8 cellular contexts compared by ENCODE assay signal in the genomic region with DNA sequence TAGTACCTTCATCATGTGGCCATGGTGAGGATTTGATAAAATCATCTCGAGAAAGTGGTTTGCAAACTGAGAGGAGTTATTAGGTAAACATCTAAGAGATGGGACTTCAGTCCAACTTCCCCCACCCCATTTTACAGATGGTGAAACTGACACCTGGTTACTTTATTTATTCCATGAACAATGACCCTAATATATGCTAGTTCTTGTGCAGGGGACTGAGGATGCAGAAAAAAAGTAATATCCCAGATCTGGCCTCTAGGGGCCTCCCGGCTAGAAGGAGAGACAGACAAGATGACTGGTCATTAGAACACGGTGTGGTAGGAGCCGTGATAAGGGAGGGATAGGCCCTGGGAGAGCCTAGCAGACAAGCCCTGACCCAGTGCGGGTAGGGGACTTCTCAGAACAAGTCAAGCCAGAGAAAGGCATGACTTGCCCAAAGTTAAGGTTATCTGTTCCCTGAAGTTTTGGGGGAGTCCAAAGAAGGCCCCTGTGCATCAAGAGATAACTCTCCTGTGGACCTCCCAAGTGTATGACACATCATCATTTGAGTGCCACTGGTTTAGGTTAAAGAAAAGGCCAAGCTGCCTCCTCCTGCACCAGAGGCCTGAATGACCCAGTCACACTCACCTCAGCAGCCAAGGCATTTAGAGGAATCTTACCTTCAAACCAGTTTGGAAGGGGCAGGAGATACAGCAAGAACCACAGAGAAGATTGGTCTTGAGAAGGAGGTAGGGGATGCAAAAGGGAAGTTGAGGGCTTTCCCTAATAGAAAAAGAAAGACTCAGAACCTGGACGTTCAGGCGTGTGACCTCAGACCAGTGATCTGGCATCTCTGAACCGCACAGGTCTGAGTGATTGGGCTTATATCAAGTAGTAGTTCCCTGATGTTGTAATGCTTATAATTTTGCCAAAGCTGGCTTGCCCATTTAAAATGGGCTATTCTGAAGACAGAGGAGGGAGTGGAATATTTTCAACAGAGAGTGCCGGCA. TPM values are rescaled to one million over a fixed set of nuclear protein-coding genes. Genes with fewer than 3 reads are reported as not detected.
DNase-seq lines count a peak whose midpoint lies in the region; ATAC-seq and TF ChIP-seq lines count a peak whose summit lies in the region.

No MANE protein-coding gene starts in this region.

- POLR2A ChIA-PET in naive thymus-derived CD4-positive, alpha-beta T cell (lab: Charles Lee): no interaction called here

- no peaks in the 10 kb centered on the region for H3K9me3 ChIP-seq in naive thymus-derived CD4-positive, alpha-beta T cell (ENCODE audit: control insufficient read depth in 2 of 3, low read length in 3 of 3)

- ATAC-seq in effector memory CD8-positive, alpha-beta T cell (replicated peaks): peak; percentile 31
- ATAC-seq in naive thymus-derived CD4-positive, alpha-beta T cell: peak; percentile 33
- ATAC-seq in HG02973 (IDR thresholded peaks at IDR 0.05; ENCODE audit: unreplicated experiment): no peak

- no peaks in the 10 kb centered on the region for H3K9me3 Mint-ChIP-seq in effector memory CD8-positive, alpha-beta T cell
- H3K9me3 Mint-ChIP-seq in naive thymus-derived CD4-positive, alpha-beta T cell: peaks cover 0 to 2% (median 0%) of the 10 kb centered on the region in 11 donors

- no peaks in the 10 kb centered on the region for H3K36me3 ChIP-seq in naive thymus-derived CD4-positive, alpha-beta T cell (ENCODE audit: control insufficient read depth in 2 of 3, insufficient read depth in 3 of 3, low read length in 3 of 3)

- H3K4me3 Mint-ChIP-seq in effector memory CD8-positive, alpha-beta T cell: peak overlapping the region; percentile 71 to 86
- peak overlapping the region in 2 of 10 donors; percentile 37 to 74 for H3K4me3 Mint-ChIP-seq in naive thymus-derived CD4-positive, alpha-beta T cell

- CTCF ChIA-PET in naive thymus-derived CD4-positive, alpha-beta T cell (lab: Charles Lee): no interaction called here

- TF ChIP-seq CTCF in GM12874 (IDR thresholded peaks at IDR 0.05; ENCODE audit: insufficient read depth, low read depth, low read length): peak; percentile 65

- intact Hi-C loops in naive thymus-derived CD4-positive, alpha-beta T cell (cut with micrococcal nuclease): no loop called here

- no peaks in the 10 kb centered on the region for H3K27me3 ChIP-seq in naive thymus-derived CD4-positive, alpha-beta T cell (ENCODE audit: control insufficient read depth in 2 of 2, insufficient read depth in 2 of 2, low read length in 2 of 2)

- peak overlapping the region; percentile 60 to 69 for H3K27ac Mint-ChIP-seq in effector memory CD8-positive, alpha-beta T cell
- H3K27ac Mint-ChIP-seq in naive thymus-derived CD4-positive, alpha-beta T cell: no peak overlapping the region

- H3K36me3 Mint-ChIP-seq in effector memory CD8-positive, alpha-beta T cell (ENCODE audit: insufficient read depth): peaks cover 3% of the 10 kb centered on the region
- no peaks in the 10 kb centered on the region for H3K36me3 Mint-ChIP-seq in naive thymus-derived CD4-positive, alpha-beta T cell

- H3K27me3 Mint-ChIP-seq in effector memory CD8-positive, alpha-beta T cell: peaks cover 6 to 48% of the 10 kb centered on the region in 2 donors
- H3K27me3 Mint-ChIP-seq in naive thymus-derived CD4-positive, alpha-beta T cell: peaks cover 14 to 33% (median 32%) of the 10 kb centered on the region in 5 donors

- no peak overlapping the region for H3K27ac ChIP-seq in naive thymus-derived CD4-positive, alpha-beta T cell (ENCODE audit: low read depth, low read length)

- DNase-seq in A172 (ENCODE audit: low spot score): peak; percentile 8
- peak; percentile 50 for DNase-seq in NCI-H2227 (lab: John Stamatoyannopoulos, UW; ENCODE audit: unreplicated experiment)
- peak in 1 of 3 experiments; percentile 14 for DNase-seq in effector memory CD8-positive, alpha-beta T cell
- no peak for DNase-seq in naive thymus-derived CD4-positive, alpha-beta T cell
- no peak for DNase-seq in NCI-H446 treated with DMSO at 0.1 percent for 48 hours (lab: John Stamatoyannopoulos, UW)
- no peak for DNase-seq in SKM-1 treated with dmso at 0.1 percent for 144 hours (lab: John Stamatoyannopoulos, UW; ENCODE audit: unreplicated experiment)

- peaks cover 26 to 33% of the 10 kb centered on the region in 2 donors for H3K4me1 Mint-ChIP-seq in effector memory CD8-positive, alpha-beta T cell (ENCODE audit: low read depth in 2 of 2)
- H3K4me1 Mint-ChIP-seq in naive thymus-derived CD4-positive, alpha-beta T cell: peaks cover 0 to 32% (median 5%) of the 10 kb centered on the region in 7 donors

- H3K4me1 ChIP-seq in naive thymus-derived CD4-positive, alpha-beta T cell (ENCODE audit: control insufficient read depth in 2 of 2, insufficient read depth in 2 of 2, low read length in 2 of 2): peaks cover 0 to 4% of the 10 kb centered on the region in 2 donors

- no peak overlapping the region for H3K4me3 ChIP-seq in naive thymus-derived CD4-positive, alpha-beta T cell (ENCODE audit: low read length)

RNA-seq across cellular contexts. Expression of a gene that starts 1.6 kb away (rescaled TPM):
- not detected in 2 replicates for total RNA-seq in A172 (2014; rRNA removed; shearing (Covaris generic))
- total RNA-seq in naive thymus-derived CD4-positive, alpha-beta T cell: 1 to 10 TPM in 3 of 5 experiments, under 1 TPM in 1, not detected in 1; 0.64 to 8.8 (median 2.0) TPM
- under 1 TPM in 1 of 2 donors, not detected in 1; 0.06 TPM for polyA plus RNA-seq in naive thymus-derived CD4-positive, alpha-beta T cell

Comparison
In these comparisons a context has a peak if more than half of its experiments do, and no peak if none do; other contexts are left out.
1. DNase-seq: peak in A172 (single experiment) and NCI-H2227 (single experiment); none in naive thymus-derived CD4-positive, alpha-beta T cell (0 of 9), NCI-H446 treated with DMSO at 0.1 percent for 48 hours (single experiment) and SKM-1 treated with dmso at 0.1 percent for 144 hours (single experiment).
2. H3K27ac Mint-ChIP-seq: peak in effector memory CD8-positive, alpha-beta T cell (2 of 2); none in naive thymus-derived CD4-positive, alpha-beta T cell (0 of 9).